ENCODE assay signal across 8 cellular contexts in the genomic region with DNA sequence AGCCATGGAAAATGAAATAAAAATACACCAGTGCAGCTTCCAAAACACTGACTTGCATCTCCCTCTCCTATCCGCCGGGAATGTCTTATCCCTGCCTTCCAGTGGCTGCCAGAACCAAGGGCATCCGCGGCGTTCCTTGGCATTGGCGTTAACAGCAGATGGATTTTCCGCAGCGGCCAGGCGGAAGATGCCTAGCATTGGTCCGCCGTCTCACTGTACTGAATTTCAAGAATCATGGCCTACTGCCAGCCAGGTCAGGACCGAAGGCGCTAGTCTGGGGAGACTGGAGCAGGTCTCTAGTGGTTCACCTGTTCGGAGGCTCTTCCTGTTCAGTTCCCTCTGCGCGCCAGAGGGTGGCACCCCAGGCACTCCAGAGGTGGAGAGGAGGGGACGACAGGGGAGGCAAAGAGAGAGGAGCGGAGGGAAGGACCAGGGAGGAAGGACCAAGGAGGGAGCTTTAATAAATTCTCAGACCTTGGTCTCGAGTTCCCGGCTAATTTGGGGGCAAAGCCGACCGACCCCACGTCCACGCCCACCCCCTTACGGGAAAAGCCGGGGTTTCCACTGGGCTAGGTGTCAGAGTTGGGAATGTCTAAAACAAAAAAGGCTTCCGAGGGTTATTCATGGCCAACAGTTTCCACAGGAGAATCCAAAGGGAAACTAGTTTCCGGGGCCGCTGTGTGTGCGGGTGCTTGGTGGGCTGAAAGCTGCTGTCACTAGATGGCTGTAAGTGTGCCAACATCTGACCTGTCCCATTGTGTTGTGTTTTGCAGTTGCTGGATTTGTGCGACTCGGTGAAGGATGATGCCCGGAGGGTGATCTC. TPM values are rescaled to one million over a fixed set of nuclear protein-coding genes. Genes with fewer than 3 reads are reported as not detected.
DNase-seq lines count a peak whose midpoint lies in the region; ATAC-seq and TF ChIP-seq lines count a peak whose summit lies in the region.

No MANE protein-coding gene starts in this region.

- DNase-seq in HFFc6 (peak; percentile 43), NCI-H526 treated with DMSO at 0.1 percent for 48 hours (lab: John Stamatoyannopoulos, UW) (peak; percentile 68), right lobe of liver (peak; percentile 79 to 85 (median 82))
- peak; percentile 35 to 55 for DNase-seq in activated CD4-positive, alpha-beta T cell treated with anti-CD3 and anti-CD28 coated beads, Interleukin-2, amount 50 U/mL, for 24 hours (ENCODE audit: low read depth in 1 of 2, low spot score in 1 of 2)
- DNase-seq in stimulated activated CD4-positive, alpha-beta T cell treated with anti-CD3 and anti-CD28 coated beads, Interleukin-2, amount 100 ng/mL, for 24 hours: peak; percentile 72 to 73

- H3K27me3 ChIP-seq in duodenal mucosa (ENCODE audit: control insufficient read depth in 1 of 2, insufficient read depth in 2 of 2, low read length in 2 of 2) (peaks cover 40 to 45% of the 10 kb centered on the region in 2 donors), right lobe of liver (peaks cover 0 to 16% of the 10 kb centered on the region in 2 donors)

- H3K36me3 ChIP-seq in duodenal mucosa (ENCODE audit: control insufficient read depth in 1 of 2, insufficient read depth in 2 of 2, low read length in 2 of 2) (no peaks in the 10 kb centered on the region), right lobe of liver (no peaks in the 10 kb centered on the region)

- H3K4me1 ChIP-seq in duodenal mucosa (ENCODE audit: control insufficient read depth in 1 of 2, insufficient read depth in 2 of 2, low read length in 2 of 2): peaks cover 31 to 45% of the 10 kb centered on the region in 2 donors
- peaks cover 0 to 24% (median 5%) of the 10 kb centered on the region in 4 donors for H3K4me1 ChIP-seq in right lobe of liver

- no peak overlapping the region for H3K27ac Mint-ChIP-seq in HFFc6

- peaks cover 34% of the 10 kb centered on the region for H3K27me3 Mint-ChIP-seq in HFFc6 (ENCODE audit: insufficient read depth)

- H3K36me3 Mint-ChIP-seq in HFFc6 (ENCODE audit: low read depth): no peaks in the 10 kb centered on the region

- no peak for TF ChIP-seq POLR2A in right lobe of liver (IDR thresholded peaks at IDR 0.05)

- peak; percentile 47 to 74 (median 71) for ATAC-seq in right lobe of liver
- no peak for ATAC-seq in HG02852 (IDR thresholded peaks at IDR 0.05; ENCODE audit: unreplicated experiment)

- no peak overlapping the region for H3K9ac ChIP-seq in duodenal mucosa (ENCODE audit: low read depth in 1 of 2, low read length in 2 of 2)

- intact Hi-C loops in right lobe of liver (cut with DNase I): no loop called here

- H3K9me3 ChIP-seq in duodenal mucosa (ENCODE audit: control insufficient read depth in 1 of 2, low read length in 2 of 2) (no peaks in the 10 kb centered on the region), right lobe of liver (no peaks in the 10 kb centered on the region)

- peaks cover 3% of the 10 kb centered on the region; the same call in 1 of the 2 replicates for H3K9me3 Mint-ChIP-seq in HFFc6

- peak overlapping the region; percentile 86 for H3K4me3 Mint-ChIP-seq in HFFc6

- H3K4me1 Mint-ChIP-seq in HFFc6 (ENCODE audit: low read depth): peaks cover 25% of the 10 kb centered on the region

- no peak overlapping the region for H3K27ac ChIP-seq in C4-2B
- no peak overlapping the region for H3K27ac ChIP-seq in duodenal mucosa (ENCODE audit: low read depth, low read length)
- H3K27ac ChIP-seq in right lobe of liver: no peak overlapping the region

- TF ChIP-seq CTCF in C4-2B (conservative IDR thresholded peaks at IDR 0.05) (peak; percentile 89), HFFc6 (IDR thresholded peaks at IDR 0.05) (peak; percentile 82), right lobe of liver (IDR thresholded peaks at IDR 0.05) (peak; percentile 83 to 90 (median 89))

- peak overlapping the region; percentile 65 to 75 for H3K4me3 ChIP-seq in duodenal mucosa (ENCODE audit: low read depth in 1 of 2, low read length in 2 of 2)
- H3K4me3 ChIP-seq in right lobe of liver: peak overlapping the region; percentile 22 to 39 (median 35)

- 3% methylated on average over 29 of the region's 33 CpGs for WGBS in right lobe of liver (ENCODE audit: insufficient coverage, low coverage, low lambda C conversion rate, missing lambda C conversion rate)

RNA-seq across cellular contexts. Expression of gene BCL2L11, which starts 3.7 kb away (rescaled TPM):
- under 1 TPM; 0.67 to 0.95 (median 0.81) TPM for total RNA-seq in HFFc6 (2021; fragmentation: NEBNext Ultra II Directional; extraction: Animal tissue kit (Norgen Biotek cat#: 25700))
- 10 to 100 TPM in 2 of 6 experiments, 1 to 10 TPM in 4; 6.5 to 13.0 (median 8.8) TPM for total RNA-seq in right lobe of liver
